In the genomic region with DNA sequence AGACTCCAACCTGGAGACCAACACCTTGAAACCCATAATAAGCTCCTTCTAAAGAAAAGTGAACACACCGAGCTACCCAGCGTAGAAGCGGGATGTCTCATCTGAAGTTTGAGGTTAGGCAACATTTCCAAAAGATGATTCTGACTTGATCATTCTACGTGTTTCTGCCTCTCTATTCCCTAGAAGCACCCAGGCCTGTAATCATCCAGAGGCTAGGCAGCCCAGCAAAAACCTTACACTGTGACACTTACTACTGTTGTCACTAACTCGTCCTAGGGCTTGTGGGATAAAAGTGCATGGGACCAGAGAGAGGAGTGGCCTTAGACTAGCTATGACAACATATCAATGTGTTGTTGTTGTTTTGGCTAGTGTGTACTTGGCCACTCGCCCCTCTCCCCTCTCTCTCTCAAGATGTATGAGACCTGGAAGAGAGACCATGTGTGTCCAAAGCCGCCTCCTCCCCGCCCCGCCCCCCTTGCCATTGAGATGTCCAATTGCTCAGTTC, we compare ENCODE assay signal across 8 cellular contexts. TPM values are rescaled to one million over a fixed set of nuclear protein-coding genes. Genes with fewer than 3 reads are reported as not detected.
DNase-seq lines count a peak whose midpoint lies in the region; ATAC-seq, FAIRE-seq and TF ChIP-seq lines count a peak whose summit lies in the region.

No MANE protein-coding gene starts in this region.

- TF ChIP-seq POLR2A in Peyer's patch (IDR thresholded peaks at IDR 0.05): no peak

- FAIRE-seq in GM19239 (lab: Jason Lieb, UNC): peak; percentile 54

- H3K27ac ChIP-seq in Peyer's patch (peak overlapping the region; percentile 86 to 100 (median 100)), subcutaneous abdominal adipose tissue (ENCODE audit: low read depth, low read length) (peak overlapping the region; percentile 91)

- ATAC-seq in GM19455 (IDR thresholded peaks at IDR 0.05; ENCODE audit: unreplicated experiment) (no peak), GM18520 (IDR thresholded peaks at IDR 0.05; ENCODE audit: unreplicated experiment) (no peak)

- H3K27me3 ChIP-seq in Peyer's patch: no peaks in the 10 kb centered on the region
- no peaks in the 10 kb centered on the region for H3K27me3 ChIP-seq in subcutaneous abdominal adipose tissue (ENCODE audit: control insufficient read depth in 5 of 5, insufficient read depth in 4 of 5, low read length in 5 of 5)

- TF ChIP-seq CTCF in Peyer's patch (IDR thresholded peaks at IDR 0.05): no peak
- TF ChIP-seq CTCF in choroid plexus epithelial cell (conservative IDR thresholded peaks at IDR 0.05; ENCODE audit: low read depth, low read length): no peak

- DNase-seq in GM19239 (ENCODE audit: insufficient read length, low spot score) (peak; percentile 17), Peyer's patch (peak; percentile 77 to 86 (median 83)), choroid plexus epithelial cell (ENCODE audit: low read depth) (peak; percentile 10), mucosa of gallbladder (ENCODE audit: low spot score) (peak; percentile 33)
- no peak for DNase-seq in activated effector memory CD4-positive, alpha-beta T cell treated with anti-CD3 and anti-CD28 coated beads, Interleukin-2, amount 50 U/mL, for 16 hours

- peak overlapping the region; percentile 68 to 96 (median 78) for H3K4me3 ChIP-seq in Peyer's patch
- peak overlapping the region; percentile 79 for H3K4me3 ChIP-seq in choroid plexus epithelial cell (ENCODE audit: low read depth, low read length)
- peak overlapping the region; percentile 84 to 96 (median 93) for H3K4me3 ChIP-seq in subcutaneous abdominal adipose tissue (ENCODE audit: low read depth in 1 of 5, low read length in 5 of 5)

- H3K4me1 ChIP-seq in Peyer's patch (peaks cover 0 to 8% (median 2%) of the 10 kb centered on the region in 4 donors), subcutaneous abdominal adipose tissue (ENCODE audit: control insufficient read depth in 5 of 5, insufficient read depth in 5 of 5, low read length in 5 of 5) (peaks cover 3 to 24% (median 13%) of the 10 kb centered on the region in 5 donors)

- H3K36me3 ChIP-seq in Peyer's patch (peaks cover 0 to 25% (median 0%) of the 10 kb centered on the region in 3 donors), subcutaneous abdominal adipose tissue (ENCODE audit: control insufficient read depth in 5 of 5, insufficient read depth in 5 of 5, low read length in 5 of 5) (peaks cover 13 to 20% (median 16%) of the 10 kb centered on the region in 5 donors)

- H3K9me3 ChIP-seq in Peyer's patch: no peaks in the 10 kb centered on the region
- no peaks in the 10 kb centered on the region for H3K9me3 ChIP-seq in subcutaneous abdominal adipose tissue (ENCODE audit: control insufficient read depth in 5 of 5, low read length in 5 of 5)

- H3K9ac ChIP-seq in subcutaneous abdominal adipose tissue (ENCODE audit: low read length in 5 of 5): peak overlapping the region; percentile 75 to 89 (median 80)

RNA-seq across cellular contexts. Expression of a gene that starts 1.4 kb away (rescaled TPM):
- total RNA-seq in Peyer's patch (10 to 100 TPM in 3 of 4 donors, 1 to 10 TPM in 1; 5.8 to 15.0 (median 11.9) TPM), mucosa of gallbladder (14.1 TPM)
